19 cellular contexts compared by ENCODE assay signal in genomic region chr7:132149801-132150310, GRCh38.
"Had no signal": no experiment of that assay in that cellular context is flagged by ENCODE, and none has a peak within 500 bp of the region (broad histone marks: within the 10 kb centered on the region; RNA-seq: fewer than 3 reads in every experiment).

No MANE protein-coding gene starts in this region.

- H3K27ac ChIP-seq: adrenal gland, breast epithelium, SJSA1 had no signal

- H3K27me3 ChIP-seq: adrenal gland, breast epithelium, SJSA1 had no signal

- H3K27ac Mint-ChIP-seq: activated CD8-positive, alpha-beta T cell treated with anti-CD3 and anti-CD28 coated beads, Interleukin-2, amount 10 ng/mL, durations not matched to agents 7 days and 5 days; activated naive CD8-positive, alpha-beta T cell treated with anti-CD3 and anti-CD28 coated beads, Interleukin-2, amount 10 ng/mL, durations not matched to agents 7 days and 5 days; T-helper 1 cell treated with Interleukin-12 subunit alpha and Interleukin-12 subunit beta and Interleukin-4 antibody, amounts not matched to agents 30 μg/mL and 1 μg/mL, for 36 hours had no signal

- H3K36me3 ChIP-seq: adrenal gland, breast epithelium, SJSA1 had no signal

- H3K4me1 ChIP-seq: adrenal gland, breast epithelium, SJSA1 had no signal

- H3K4me3 Mint-ChIP-seq: activated CD8-positive, alpha-beta T cell treated with anti-CD3 and anti-CD28 coated beads, Interleukin-2, amount 10 ng/mL, durations not matched to agents 7 days and 5 days; activated naive CD8-positive, alpha-beta T cell treated with anti-CD3 and anti-CD28 coated beads, Interleukin-2, amount 10 ng/mL, durations not matched to agents 7 days and 5 days; T-helper 1 cell treated with Interleukin-12 subunit alpha and Interleukin-12 subunit beta and Interleukin-4 antibody, amounts not matched to agents 30 μg/mL and 1 μg/mL, for 36 hours had no signal

- H3K4me3 ChIP-seq: adrenal gland, breast epithelium, SJSA1 had no signal

- H3K4me1 Mint-ChIP-seq: activated naive CD8-positive, alpha-beta T cell treated with anti-CD3 and anti-CD28 coated beads, Interleukin-2, amount 10 ng/mL, durations not matched to agents 7 days and 5 days had no signal

- DNase-seq: activated CD4-positive, alpha-beta T cell treated with anti-CD3 and anti-CD28 coated beads for 4 hours; activated CD8-positive, alpha-beta memory T cell treated with anti-CD3 and anti-CD28 coated beads, Interleukin-2, amount 50 U/mL, for 48 hours; activated CD8-positive, alpha-beta T cell treated with anti-CD3 and anti-CD28 coated beads, Interleukin-2, amount 10 ng/mL, durations not matched to agents 7 days and 5 days; activated naive CD4-positive, alpha-beta T cell treated with anti-CD3 and anti-CD28 coated beads, Interleukin-2, amount 50 U/mL, for 16 hours; activated naive CD8-positive, alpha-beta T cell treated with anti-CD3 and anti-CD28 coated beads, Interleukin-2, amount 10 ng/mL, durations not matched to agents 7 days and 5 days; activated T-cell treated with anti-CD3 and anti-CD28 coated beads, Interleukin-2, amount 50 U/mL, for 1 hour; adrenal gland; anterior cingulate cortex; central memory CD4-positive, alpha-beta T cell; MM.1S; NCI-H1105; NCI-H1436; NCI-H187 treated with DMSO at 0.1 percent for 48 hours; NCI-H774; PC-3; SHP77 had no signal

- H3K9me3 Mint-ChIP-seq: activated naive CD8-positive, alpha-beta T cell treated with anti-CD3 and anti-CD28 coated beads, Interleukin-2, amount 10 ng/mL, durations not matched to agents 7 days and 5 days; T-helper 1 cell treated with Interleukin-12 subunit alpha and Interleukin-12 subunit beta and Interleukin-4 antibody, amounts not matched to agents 30 μg/mL and 1 μg/mL, for 36 hours had no signal

- H3K9me3 ChIP-seq: adrenal gland, breast epithelium, SJSA1 had no signal
